In the genomic region with DNA sequence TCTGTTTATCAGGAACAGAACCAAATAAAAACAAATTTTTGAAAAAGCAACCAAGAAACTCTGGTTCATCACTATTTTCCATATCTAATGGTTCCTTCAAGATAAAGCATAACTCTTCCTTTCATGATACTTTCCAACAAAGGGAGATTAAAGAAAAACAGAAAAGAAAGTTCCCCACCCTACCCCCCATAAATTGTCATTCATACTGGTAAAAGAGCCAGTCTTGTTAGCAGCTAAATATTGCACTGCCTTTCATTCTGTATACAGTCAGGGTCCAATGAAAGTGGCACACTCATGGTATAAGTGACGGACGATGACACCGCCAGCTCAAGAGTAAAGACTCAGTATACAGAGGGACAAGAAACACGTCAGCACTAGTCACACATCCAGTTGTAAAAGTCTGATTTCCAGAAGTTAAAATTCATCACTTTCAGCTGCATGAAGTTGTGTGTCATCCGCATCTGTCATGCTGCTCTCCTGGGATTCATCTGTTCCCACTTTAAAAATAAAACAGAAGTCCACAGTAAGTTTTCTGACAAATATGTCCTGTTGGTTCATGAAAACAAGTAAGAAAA, we compare ENCODE assay signal across 18 cellular contexts.
DNase-seq lines count a peak whose midpoint lies in the region; ATAC-seq and TF ChIP-seq lines count a peak whose summit lies in the region.
"Had no signal": no experiment of that assay in that cellular context is flagged by ENCODE, and none has a peak within 500 bp of the region (broad histone marks: within the 10 kb centered on the region; RNA-seq: fewer than 3 reads in every experiment).

No MANE protein-coding gene starts in this region.

- DNase-seq in AG08396 (ENCODE audit: low spot score) (peak; percentile 12), GM04503 (ENCODE audit: low read depth) (peak; percentile 56), T1000 (lab: John Stamatoyannopoulos, UW) (peak; percentile 20), hepatic stellate cell (ENCODE audit: low spot score) (peak; percentile 27), NCI-H774 (lab: John Stamatoyannopoulos, UW) (no peak), omental fat pad (ENCODE audit: low spot score) (no peak), foreskin melanocyte (no peak)
- no peak for DNase-seq in stimulated activated CD4-positive, alpha-beta T cell treated with anti-CD3 and anti-CD28 coated beads, Interleukin-2, amount 100 ng/mL, for 48 hours
- DNase-seq: activated CD8-positive, alpha-beta memory T cell treated with anti-CD3 and anti-CD28 coated beads, Interleukin-2, amount 10 ng/mL, durations not matched to agents 7 days and 5 days; activated naive CD4-positive, alpha-beta T cell treated with anti-CD3 and anti-CD28 coated beads, Interleukin-2, amount 10 ng/mL, durations not matched to agents 7 days and 5 days; DND-41; endodermal cell; KG1; midbrain; NCI-H187 treated with DMSO at 0.1 percent for 48 hours; NCI-H510A; stimulated activated naive CD4-positive, alpha-beta T cell; WERI-Rb-1 had no signal

- no peak for ATAC-seq in omental fat pad (ENCODE audit: low FRiP score)
- ATAC-seq: activated CD8-positive, alpha-beta memory T cell treated with anti-CD3 and anti-CD28 coated beads, Interleukin-2, amount 10 ng/mL, durations not matched to agents 7 days and 5 days had no signal

- TF ChIP-seq CTCF in omental fat pad (IDR thresholded peaks at IDR 0.05): no peak

Comparison
In these comparisons a context has a peak if more than half of its experiments do, and no peak if none do; other contexts are left out.
1. DNase-seq: peak in AG08396 (single experiment), GM04503 (single experiment), T1000 (single experiment) and hepatic stellate cell (single experiment); none in NCI-H774 (single experiment), stimulated activated CD4-positive, alpha-beta T cell treated with anti-CD3 and anti-CD28 coated beads, Interleukin-2, amount 100 ng/mL, for 48 hours (0 of 2), omental fat pad (single experiment) and foreskin melanocyte (single experiment).